In genomic region chr1:40701684-40702083, GRCh38 we compare ENCODE assay signal across 30 cellular contexts. TPM values are rescaled to one million over a fixed set of nuclear protein-coding genes. Genes with fewer than 3 reads are reported as not detected.
DNase-seq lines count a peak whose midpoint lies in the region; ATAC-seq, FAIRE-seq and TF ChIP-seq lines count a peak whose summit lies in the region.
"Had no signal": no experiment of that assay in that cellular context is flagged by ENCODE, and none has a peak within 500 bp of the region (broad histone marks: within the 10 kb centered on the region; RNA-seq: fewer than 3 reads in every experiment).

No MANE protein-coding gene starts in this region.

- H3K4me1 ChIP-seq in BLaER1, result peaks cover 34% of the 10 kb centered on the region
- H3K4me1 ChIP-seq in psoas muscle, result peaks cover 42% of the 10 kb centered on the region
- H3K4me1 ChIP-seq: uterus had no signal

- H3K4me2 ChIP-seq in BLaER1, result peak overlapping the region; percentile 38

- no peak for DNase-seq in GM18507 (ENCODE audit: extremely low spot score, insufficient read length, low read depth)
- no peak for DNase-seq in T-helper 17 cell
- DNase-seq in memory B cell (ENCODE audit: low spot score in 2 of 2), result no peak
- no peak for DNase-seq in CD1c-positive myeloid dendritic cell (ENCODE audit: extremely low spot score)
- DNase-seq in psoas muscle, result no peak
- DNase-seq in posterior cingulate gyrus, result no peak
- DNase-seq: activated gamma-delta T cell treated with Interleukin-2 at 50 U/mL for 16 hours; activated T-cell treated with anti-CD3 and anti-CD28 coated beads, Interleukin-2, amount 50 U/mL, for 1 hour; CD8-positive, alpha-beta T cell; effector CD8-positive, alpha-beta T cell; H9; IMR-90; kidney; mucosa of descending colon; NCI-H1048; NCI-H187; NCI-H2171 treated with DMSO at 0.1 percent for 48 hours; NCI-H526; RPMI8226; sigmoid colon; stimulated activated naive CD4-positive, alpha-beta T cell treated with Interleukin-2 at 50 U/mL for 16 hours; T-helper 1 cell; uterus had no signal

- 33 to 49% (median 39%) methylated on average over 3 of the region's 3 CpGs for WGBS in psoas muscle, 3 donors

- H3K4me1 Mint-ChIP-seq in T-helper 17 cell, result peaks cover 41% of the 10 kb centered on the region
- H3K4me1 Mint-ChIP-seq in memory B cell, result peaks cover 58% of the 10 kb centered on the region

- 0 out of 2 replicates have a peak overlapping the region, but pooled peaks have one; percentile 32 for H3K9ac ChIP-seq in BLaER1

- H3K27ac ChIP-seq in BLaER1 (no peak overlapping the region), psoas muscle (no peak overlapping the region)
- H3K27ac ChIP-seq: epithelial cell of prostate, sigmoid colon, SJSA1, uterus had no signal

- no peak overlapping the region for H3K4me3 ChIP-seq in BLaER1
- no peak overlapping the region for H3K4me3 ChIP-seq in psoas muscle
- H3K4me3 ChIP-seq: lung, mucosa of descending colon, sigmoid colon, SJSA1, uterus had no signal

- peaks cover 56% of the 10 kb centered on the region for H4K20me1 ChIP-seq in BLaER1

- H3K9me3 ChIP-seq in BLaER1, result peaks cover 12% of the 10 kb centered on the region
- no peaks in the 10 kb centered on the region for H3K9me3 ChIP-seq in T-helper 17 cell (ENCODE audit: control insufficient read depth, low read length, poor library complexity, severe bottlenecking)
- H3K9me3 ChIP-seq in psoas muscle, result no peaks in the 10 kb centered on the region
- H3K9me3 ChIP-seq: mucosa of descending colon, sigmoid colon, SJSA1, uterus had no signal

- peak overlapping the region; percentile 53 for H3K27ac Mint-ChIP-seq in T-helper 17 cell
- H3K27ac Mint-ChIP-seq in memory B cell, result peak overlapping the region; percentile 58
- H3K27ac Mint-ChIP-seq: CD8-positive, alpha-beta T cell; H9; progenitor cell of endocrine pancreas had no signal

- no peak for TF ChIP-seq CTCF in psoas muscle (IDR thresholded peaks at IDR 0.05)

- H3K27me3 ChIP-seq in BLaER1 (no peaks in the 10 kb centered on the region), psoas muscle (ENCODE audit: insufficient read depth in 3 of 3, low read length in 2 of 3) (no peaks in the 10 kb centered on the region)
- H3K27me3 ChIP-seq: sigmoid colon, SJSA1, uterus had no signal

- ATAC-seq in T-helper 17 cell, result no peak
- no peak for ATAC-seq in memory B cell (ENCODE audit: low read depth)
- no peak for ATAC-seq in GM21825 (IDR thresholded peaks at IDR 0.05; ENCODE audit: unreplicated experiment)
- ATAC-seq in psoas muscle, result no peak
- ATAC-seq: CD8-positive, alpha-beta T cell; mucosa of descending colon had no signal

- intact Hi-C loops in psoas muscle (cut with DNase I), result no loop called here
- intact Hi-C loops in posterior cingulate gyrus (cut with DNase I), result no loop called here

- H3K4me3 Mint-ChIP-seq in T-helper 17 cell, result no peak overlapping the region
- H3K4me3 Mint-ChIP-seq in memory B cell, result no peak overlapping the region
- H3K4me3 Mint-ChIP-seq: CD8-positive, alpha-beta T cell; H9 had no signal

- H3K36me3 Mint-ChIP-seq in T-helper 17 cell (ENCODE audit: low read depth) (no peaks in the 10 kb centered on the region), memory B cell (peaks cover 6% of the 10 kb centered on the region)

- H3K27me3 Mint-ChIP-seq in T-helper 17 cell (no peaks in the 10 kb centered on the region), memory B cell (no peaks in the 10 kb centered on the region)
- H3K27me3 Mint-ChIP-seq: progenitor cell of endocrine pancreas had no signal

- H3K9me3 Mint-ChIP-seq in memory B cell, result no peaks in the 10 kb centered on the region
- H3K9me3 Mint-ChIP-seq: CD8-positive, alpha-beta T cell; H9 had no signal

- H3K36me3 ChIP-seq in BLaER1 (peaks cover 27% of the 10 kb centered on the region), psoas muscle (ENCODE audit: insufficient read depth in 1 of 2, low read depth in 1 of 2) (no peaks in the 10 kb centered on the region)
- H3K36me3 ChIP-seq: sigmoid colon, SJSA1, uterus had no signal

- FAIRE-seq in GM18507 (lab: Jason Lieb, UNC), result peak; percentile 12
- FAIRE-seq: GM12892, kidney had no signal

RNA-seq across cellular contexts. Expression of gene NFYC, which starts 10.2 kb away (rescaled TPM):
- 10 to 100 TPM; 42.3 to 45.7 TPM for total RNA-seq in T-helper 17 cell
- 10 to 100 TPM; 45.8 to 67.8 (median 61.1) TPM for total RNA-seq in psoas muscle
- polyA plus RNA-seq in psoas muscle, result 10 to 100 TPM; 52.0 to 69.0 (median 58.6) TPM

RNA-seq across cellular contexts. Expression of gene RIMS3, which starts 36.2 kb away (rescaled TPM):
- total RNA-seq in T-helper 17 cell (1 to 10 TPM; 1.7 to 2.1 TPM), psoas muscle (under 1 TPM; 0.15 to 0.42 (median 0.35) TPM)
- polyA plus RNA-seq in psoas muscle, result under 1 TPM; 0.07 to 0.31 (median 0.16) TPM
